ENCODE assay signal across 13 cellular contexts in genomic region chr10:44994752-44995530, GRCh38. TPM values are rescaled to one million over a fixed set of nuclear protein-coding genes. Genes with fewer than 3 reads are reported as not detected.
DNase-seq lines count a peak whose midpoint lies in the region; ATAC-seq and TF ChIP-seq lines count a peak whose summit lies in the region.
"Had no signal": no experiment of that assay in that cellular context is flagged by ENCODE, and none has a peak within 500 bp of the region (broad histone marks: within the 10 kb centered on the region; RNA-seq: fewer than 3 reads in every experiment).

No MANE protein-coding gene starts in this region.

- BruUV-seq in mammary epithelial cell (replicated peaks; lab: Mats Ljungman, UMichigan), result no TSS peak

- peaks cover 1% of the 10 kb centered on the region for H3K9me3 Mint-ChIP-seq in activated naive CD4-positive, alpha-beta T cell treated with anti-CD3 and anti-CD28 coated beads for 36 hours
- H3K9me3 Mint-ChIP-seq: memory B cell had no signal

- no peak for TF ChIP-seq POLR2A in breast epithelium (IDR thresholded peaks at IDR 0.05)
- TF ChIP-seq POLR2A in ovary (IDR thresholded peaks at IDR 0.05), result no peak

- H3K4me3 ChIP-seq in breast epithelium (no peak overlapping the region), mammary epithelial cell (replicated peaks in 1 of 3; ENCODE audit: insufficient read depth in 1 of 3, low read depth in 2 of 3, low read length in 3 of 3) (no peak overlapping the region), ovary (no peak overlapping the region), urinary bladder (ENCODE audit: low read depth, low read length) (no peak overlapping the region), brain microvascular endothelial cell (ENCODE audit: low read depth, low read length) (no peak overlapping the region)
- H3K4me3 ChIP-seq: MG63 had no signal

- H3K27me3 ChIP-seq in breast epithelium (no peaks in the 10 kb centered on the region), mammary epithelial cell (ENCODE audit: insufficient read depth, low read length) (no peaks in the 10 kb centered on the region), foreskin keratinocyte (peaks cover 7% of the 10 kb centered on the region), ovary (no peaks in the 10 kb centered on the region), brain microvascular endothelial cell (replicated peaks) (no peaks in the 10 kb centered on the region)
- H3K27me3 ChIP-seq: MG63 had no signal

- H4K20me1 ChIP-seq in mammary epithelial cell (ENCODE audit: insufficient read depth, low read length), result no peaks in the 10 kb centered on the region

- no peak overlapping the region for H2AFZ ChIP-seq in mammary epithelial cell (ENCODE audit: low read depth, low read length)

- peaks cover 4 to 12% of the 10 kb centered on the region in 2 donors for H3K4me1 ChIP-seq in breast epithelium
- H3K4me1 ChIP-seq in mammary epithelial cell (ENCODE audit: insufficient read depth, low read length), result no peaks in the 10 kb centered on the region
- no peaks in the 10 kb centered on the region for H3K4me1 ChIP-seq in foreskin keratinocyte
- H3K4me1 ChIP-seq in ovary (ENCODE audit: insufficient read depth), result peaks cover 51% of the 10 kb centered on the region
- H3K4me1 ChIP-seq in urinary bladder (ENCODE audit: insufficient read depth), result no peaks in the 10 kb centered on the region

- no peaks in the 10 kb centered on the region for H3K9me3 ChIP-seq in breast epithelium
- H3K9me3 ChIP-seq in mammary epithelial cell (replicated peaks; ENCODE audit: insufficient read depth, low read length), result no peaks in the 10 kb centered on the region
- H3K9me3 ChIP-seq in ovary, result no peaks in the 10 kb centered on the region
- H3K9me3 ChIP-seq: MG63 had no signal

- in situ Hi-C loops in mammary epithelial cell (cut with MboI; ENCODE audit: low sequenced_read_pairs in 2 of 2), result no loop called here
- in situ Hi-C loops in brain microvascular endothelial cell (cut with HindIII; ENCODE audit: low pct_ligation_motif_present, low sequenced_read_pairs), result no loop called here

- TF ChIP-seq CTCF in breast epithelium (IDR thresholded peaks at IDR 0.05) (no peak), mammary epithelial cell (conservative IDR thresholded peaks at IDR 0.05 in 1 of 2, IDR thresholded peaks at IDR 0.05 in 1 of 2; ENCODE audit: extremely low read depth in 1 of 2, insufficient read depth in 1 of 2, low read depth in 1 of 2, low read length in 2 of 2) (no peak), foreskin keratinocyte (conservative IDR thresholded peaks at IDR 0.05) (no peak), ovary (IDR thresholded peaks at IDR 0.05) (no peak), brain microvascular endothelial cell (IDR thresholded peaks at IDR 0.05; ENCODE audit: low read depth, low read length, missing control alignments) (no peak)

- peak; percentile 58 for ATAC-seq in foreskin keratinocyte

- no peak overlapping the region for H3K4me3 Mint-ChIP-seq in activated naive CD4-positive, alpha-beta T cell treated with anti-CD3 and anti-CD28 coated beads for 36 hours
- H3K4me3 Mint-ChIP-seq: memory B cell had no signal

- H3K27ac ChIP-seq in breast epithelium, result peak overlapping the region; percentile 90 to 99
- H3K27ac ChIP-seq in mammary epithelial cell (ENCODE audit: insufficient read depth, low read depth, low read length), result no peak overlapping the region
- no peak overlapping the region for H3K27ac ChIP-seq in foreskin keratinocyte
- peak overlapping the region; percentile 59 to 86 for H3K27ac ChIP-seq in ovary
- peak overlapping the region; percentile 28 for H3K27ac ChIP-seq in urinary bladder (ENCODE audit: low read depth)
- no peak overlapping the region for H3K27ac ChIP-seq in brain microvascular endothelial cell

- H3K27ac Mint-ChIP-seq in activated naive CD4-positive, alpha-beta T cell treated with anti-CD3 and anti-CD28 coated beads for 36 hours, result no peak overlapping the region
- H3K27ac Mint-ChIP-seq: memory B cell had no signal

- no peak for TF ChIP-seq EP300 in ovary (IDR thresholded peaks at IDR 0.05)

- CTCF ChIA-PET in mammary epithelial cell (lab: Charles Lee; ENCODE audit: low non-redundant PET), result no interaction called here
- CTCF ChIA-PET in activated naive CD4-positive, alpha-beta T cell treated with anti-CD3 and anti-CD28 coated beads for 36 hours (lab: Charles Lee), result interaction anchor here (0.6 to 1.4 kb wide), 4 partner anchors 13 to 592 kb away, joined by 3 to 5 read pairs (median 4); partner anchors contain the start of gene DEPP1

- DNase-seq in breast epithelium (ENCODE audit: low spot score in 2 of 2) (no peak), mammary epithelial cell (no peak), foreskin keratinocyte (no peak), ovary (peak; percentile 12 to 46 (median 36)), brain microvascular endothelial cell (no peak)
- no peak for DNase-seq in activated CD4-positive, alpha-beta T cell treated with anti-CD3 and anti-CD28 coated beads for 1 hour
- no peak for DNase-seq in activated naive CD4-positive, alpha-beta T cell treated with anti-CD3 and anti-CD28 coated beads for 36 hours
- DNase-seq: GDM1, H7, MG63, NCI-H82 had no signal

- H3K36me3 ChIP-seq in breast epithelium (no peaks in the 10 kb centered on the region), mammary epithelial cell (ENCODE audit: insufficient read depth, low read length) (no peaks in the 10 kb centered on the region), ovary (no peaks in the 10 kb centered on the region), urinary bladder (ENCODE audit: insufficient read depth) (no peaks in the 10 kb centered on the region), brain microvascular endothelial cell (replicated peaks) (no peaks in the 10 kb centered on the region)
- H3K36me3 ChIP-seq: MG63 had no signal

- H3K4me1 Mint-ChIP-seq in activated naive CD4-positive, alpha-beta T cell treated with anti-CD3 and anti-CD28 coated beads for 36 hours (ENCODE audit: low read depth), result peaks cover 21% of the 10 kb centered on the region

- WGBS in mammary epithelial cell (ENCODE audit: low coverage, missing lambda C conversion rate), result 74% methylated on average over 8 of the region's 9 CpGs
- 84 to 85% (median 84%) methylated on average over 9 of the region's 9 CpGs for WGBS in ovary, 3 donors
- 87% methylated on average over 9 of the region's 9 CpGs for WGBS in urinary bladder

- H3K27me3 Mint-ChIP-seq in activated naive CD4-positive, alpha-beta T cell treated with anti-CD3 and anti-CD28 coated beads for 36 hours (ENCODE audit: low read depth), result no peaks in the 10 kb centered on the region
- H3K27me3 Mint-ChIP-seq: memory B cell had no signal

- no peak overlapping the region for H3K9ac ChIP-seq in mammary epithelial cell (ENCODE audit: insufficient read depth, low read length)

- H3K4me2 ChIP-seq in mammary epithelial cell (ENCODE audit: insufficient read depth, low read depth, low read length), result no peak overlapping the region

- H3K79me2 ChIP-seq in mammary epithelial cell (ENCODE audit: insufficient read depth, low read length), result no peaks in the 10 kb centered on the region

- dilution Hi-C loops in mammary epithelial cell (cut with HindIII; ENCODE audit: low sequenced_read_pairs), result loop anchor here (5.0 kb wide), 2 partner anchors 33 to 82 kb away; no protein-coding TSS in a partner anchor

- no peaks in the 10 kb centered on the region for H3K36me3 Mint-ChIP-seq in activated naive CD4-positive, alpha-beta T cell treated with anti-CD3 and anti-CD28 coated beads for 36 hours (ENCODE audit: low read depth)
- H3K36me3 Mint-ChIP-seq: memory B cell had no signal

- intact Hi-C loops in breast epithelium (cut with DNase I; ENCODE audit: low total_unique reads) (no loop called here), mammary epithelial cell (cut with micrococcal nuclease) (no loop called here), ovary (cut with DNase I) (no loop called here)
- intact Hi-C loops in activated naive CD4-positive, alpha-beta T cell treated with anti-CD3 and anti-CD28 coated beads for 36 hours (cut with micrococcal nuclease), result no loop called here

RNA-seq across cellular contexts. Expression of gene ZNF22, which starts 5.8 kb away (rescaled TPM):
- total RNA-seq in breast epithelium (10 to 100 TPM; 32.0 to 54.1 (median 34.2) TPM), mammary epithelial cell (1 to 10 TPM; 7.2 to 7.7 TPM), foreskin keratinocyte (16.6 and 18.7 TPM in 2 replicates), ovary (10 to 100 TPM; 19.4 to 38.0 (median 28.6) TPM), urinary bladder (44.4 TPM)
- polyA plus RNA-seq in mammary epithelial cell (2.7 TPM), foreskin keratinocyte (9.5 and 12.2 TPM in 2 replicates), ovary (10 to 100 TPM; 25.5 to 27.4 TPM), urinary bladder (17.1 TPM)
- polyA minus RNA-seq in mammary epithelial cell, result 1.9 TPM
- total RNA-seq in activated naive CD4-positive, alpha-beta T cell treated with anti-CD3 and anti-CD28 coated beads for 36 hours, result 10 to 100 TPM; 18.7 to 19.5 TPM

RNA-seq across cellular contexts. Expression of gene DEPP1, which starts 16.3 kb away (rescaled TPM):
- total RNA-seq in breast epithelium (1,000 to 10,000 TPM in 1 of 3 donors, 100 to 1,000 TPM in 2; 139 to 2,057 (median 460) TPM), mammary epithelial cell (10 to 100 TPM; 25.0 to 45.6 TPM), foreskin keratinocyte (0.60 and 0.75 TPM in 2 replicates), ovary (100 to 1,000 TPM in 5 of 7 donors, 10 to 100 TPM in 2; 35.6 to 511 (median 174) TPM), urinary bladder (15.5 TPM)
- polyA plus RNA-seq in mammary epithelial cell (139 TPM), foreskin keratinocyte (0.56 and 0.84 TPM in 2 replicates), ovary (100 to 1,000 TPM in 1 of 2 donors, 10 to 100 TPM in 1; 56.7 to 603 TPM), urinary bladder (51.6 TPM)
- 230 TPM for polyA minus RNA-seq in mammary epithelial cell
- 1 to 10 TPM; 2.4 to 3.2 TPM for total RNA-seq in activated naive CD4-positive, alpha-beta T cell treated with anti-CD3 and anti-CD28 coated beads for 36 hours

RNA-seq across cellular contexts. Expression of gene RASSF4, which starts 35.3 kb away (rescaled TPM):
- total RNA-seq in breast epithelium, result 100 to 1,000 TPM in 1 of 3 donors, 10 to 100 TPM in 2; 18.7 to 364 (median 41.1) TPM
- total RNA-seq in mammary epithelial cell, result 1 to 10 TPM; 1.4 to 4.0 TPM
- polyA plus RNA-seq in mammary epithelial cell, result 3.4 TPM
- 8.9 TPM for polyA minus RNA-seq in mammary epithelial cell
- total RNA-seq in foreskin keratinocyte, result 0.21 and 0.51 TPM in 2 replicates
- polyA plus RNA-seq in foreskin keratinocyte, result 0.31 and 0.34 TPM in 2 replicates
- total RNA-seq in ovary, result 10 to 100 TPM in 3 of 7 donors, 1 to 10 TPM in 4; 4.8 to 21.9 (median 7.3) TPM
- 1 to 10 TPM; 8.1 to 9.7 TPM for polyA plus RNA-seq in ovary
- total RNA-seq in urinary bladder, result 12.2 TPM
- polyA plus RNA-seq in urinary bladder, result 55.1 TPM
- total RNA-seq in activated naive CD4-positive, alpha-beta T cell treated with anti-CD3 and anti-CD28 coated beads for 36 hours, result 1 to 10 TPM; 1.1 to 2.2 TPM

Comparison
In these comparisons a context has a peak if more than half of its experiments do, and no peak if none do; other contexts are left out.
1. H3K27ac ChIP-seq: peak in breast epithelium (2 of 2), ovary (2 of 2) and urinary bladder (single experiment); none in mammary epithelial cell (single experiment), foreskin keratinocyte (single experiment) and brain microvascular endothelial cell (single experiment).
2. DNase-seq: peak in ovary (5 of 5); none in breast epithelium (0 of 2), mammary epithelial cell (single experiment), foreskin keratinocyte (0 of 2), activated CD4-positive, alpha-beta T cell treated with anti-CD3 and anti-CD28 coated beads for 1 hour (single experiment), activated naive CD4-positive, alpha-beta T cell treated with anti-CD3 and anti-CD28 coated beads for 36 hours (single experiment) and brain microvascular endothelial cell (single experiment).